ENCODE assay signal across 8 cellular contexts in the genomic region with DNA sequence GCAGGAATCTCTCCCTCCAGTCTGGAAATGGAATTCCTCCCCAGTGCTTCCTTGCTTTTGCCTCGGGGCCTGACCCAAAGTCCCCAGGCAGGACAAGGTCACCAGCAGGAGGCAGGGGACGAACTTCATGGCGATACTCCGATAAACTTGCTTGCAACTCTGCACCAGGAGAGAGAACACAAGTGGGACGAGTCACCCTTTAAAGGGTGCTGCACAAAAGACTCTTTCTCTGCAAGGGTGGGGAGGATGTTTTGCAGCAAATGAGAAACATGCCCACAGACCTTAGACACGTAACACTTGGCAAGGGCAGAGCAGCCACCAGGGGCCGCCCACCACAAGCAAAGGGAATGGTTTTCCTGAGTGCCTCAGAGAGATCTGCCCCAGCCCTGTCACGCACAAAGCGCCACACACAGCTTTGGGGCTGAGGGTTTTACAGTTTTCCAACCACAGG. TPM values are rescaled to one million over a fixed set of nuclear protein-coding genes. Genes with fewer than 3 reads are reported as not detected.
DNase-seq lines count a peak whose midpoint lies in the region; ATAC-seq, FAIRE-seq and TF ChIP-seq lines count a peak whose summit lies in the region.

A gene with protein sequence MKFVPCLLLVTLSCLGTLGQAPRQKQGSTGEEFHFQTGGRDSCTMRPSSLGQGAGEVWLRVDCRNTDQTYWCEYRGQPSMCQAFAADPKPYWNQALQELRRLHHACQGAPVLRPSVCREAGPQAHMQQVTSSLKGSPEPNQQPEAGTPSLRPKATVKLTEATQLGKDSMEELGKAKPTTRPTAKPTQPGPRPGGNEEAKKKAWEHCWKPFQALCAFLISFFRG (minus strand): TSS at position 175 of the 451 bp plus-strand sequence. CDS start 46 bp downstream, at position 129.

- H3K9me2 ChIP-seq in SU-DHL-6 (replicated peaks; ENCODE audit: insufficient read depth, low read length), result no peaks in the 10 kb centered on the region

- WGBS in HepG2 (ENCODE audit: low lambda C conversion rate), result 27% methylated on average over 3 of the region's 9 CpGs

- H3K4me3 ChIP-seq in SU-DHL-6 (ENCODE audit: insufficient read depth, low read length, poor library complexity, severe bottlenecking) (no peak within 1 kb of the TSS), HepG2 (replicated peaks in 1 of 3; ENCODE audit: insufficient read depth in 1 of 3, low read depth in 2 of 3, low read length in 3 of 3) (peak within 1 kb of the TSS in 1 of 3 experiments; percentile 13; a peak in 1 of 6 replicates)

- H3K9me3 ChIP-seq in SU-DHL-6 (ENCODE audit: insufficient read depth, low read length), result no peaks in the 10 kb centered on the region
- no peaks in the 10 kb centered on the region for H3K9me3 ChIP-seq in HepG2 (ENCODE audit: low read length)

- peak; percentile 37; the same call in 1 of the 2 replicates for TF ChIP-seq RAD21 in HepG2 (CRISPR knock-in tag; IDR thresholded peaks at IDR 0.05)

- intact Hi-C loops in HepG2 (cut with micrococcal nuclease; ENCODE audit: unreplicated experiment), result loop anchor here (1.0 kb wide), 1 partner anchor 38 kb away; no protein-coding TSS in a partner anchor

- in situ Hi-C loops in HepG2 (cut with HindIII; ENCODE audit: extremely low pct_ligation_motif_present, low pct_unique_long_range_greater_than_20kb), result loop anchor here (5.0 kb wide), 2 partner anchors 39 to 486 kb away; no protein-coding TSS in a partner anchor

- TF ChIP-seq EP300 in HepG2 (IDR thresholded peaks at IDR 0.05; ENCODE audit: low read depth in 2 of 2, low read length in 2 of 2) (no peak), HepG2 (CRISPR knock-in tag; IDR thresholded peaks at IDR 0.05; ENCODE audit: borderline replicate concordance) (no peak)

- H4K20me1 ChIP-seq in SU-DHL-6 (ENCODE audit: low read depth, low read length) (no peaks in the 10 kb centered on the region), HepG2 (ENCODE audit: insufficient read depth, low read length) (no peaks in the 10 kb centered on the region)

- POLR2A ChIA-PET in HepG2 (lab: Yijun Ruan, JAX), result no interaction called here

- H3K79me2 ChIP-seq in SU-DHL-6 (ENCODE audit: insufficient read depth, low read length), result no peaks in the 10 kb centered on the region
- H3K79me2 ChIP-seq in HepG2 (ENCODE audit: insufficient read depth, low read length), result no peaks in the 10 kb centered on the region

- H3F3A ChIP-seq in SU-DHL-6 (ENCODE audit: insufficient read depth), result no peaks in the 10 kb centered on the region

- no peaks in the 10 kb centered on the region for H3K36me3 ChIP-seq in SU-DHL-6 (ENCODE audit: low read length)
- H3K36me3 ChIP-seq in HepG2 (replicated peaks in 1 of 2; ENCODE audit: control insufficient read depth in 1 of 2, insufficient read depth in 2 of 2, low read length in 2 of 2), result no peaks in the 10 kb centered on the region

- DNase-seq in AG08396 (ENCODE audit: low spot score), result peak; percentile 48
- DNase-seq in astrocyte of the hippocampus (ENCODE audit: low read depth, low spot score), result peak; percentile 77
- peak; percentile 33 for DNase-seq in HepG2 (ENCODE audit: low spot score)
- peak; percentile 67 for DNase-seq in stimulated activated CD8-positive, alpha-beta memory T cell treated with anti-CD3 and anti-CD28 coated beads, Interleukin-4, amount 100 ng/mL, for 24 hours (ENCODE audit: low read depth)

- no peak within 1 kb of the TSS for H3K4me2 ChIP-seq in SU-DHL-6 (ENCODE audit: low read depth, low read length, poor library complexity, severe bottlenecking)
- H3K4me2 ChIP-seq in HepG2 (ENCODE audit: low read depth, low read length), result peak within 1 kb of the TSS; percentile 46

- H3K9ac ChIP-seq in SU-DHL-6 (ENCODE audit: low read length), result no peak within 1 kb of the TSS
- H3K9ac ChIP-seq in HepG2 (ENCODE audit: insufficient read depth, low read depth, low read length), result no peak within 1 kb of the TSS

- H2AFZ ChIP-seq in SU-DHL-6 (ENCODE audit: low read depth, low read length, severe bottlenecking) (no peak within 1 kb of the TSS), HepG2 (ENCODE audit: low read length) (peak within 1 kb of the TSS; percentile 10)

- TF ChIP-seq POLR2A in HepG2 (IDR thresholded peaks at IDR 0.05; ENCODE audit: insufficient read depth in 1 of 2, low read depth in 2 of 2, low read length in 2 of 2), result no peak

- no TSS peak for BruUV-seq in HepG2 (replicated peaks; lab: Mats Ljungman, UMichigan)

- TF ChIP-seq CTCF in SU-DHL-6 (IDR thresholded peaks at IDR 0.05; ENCODE audit: insufficient read depth, low read length, poor library complexity, severe bottlenecking), result peak; percentile 40
- TF ChIP-seq CTCF in HepG2 (CRISPR knock-in tag; IDR thresholded peaks at IDR 0.05), result peak; percentile 74

- H3K27ac ChIP-seq in SU-DHL-6 (ENCODE audit: low read depth, low read length) (no peak within 1 kb of the TSS), HepG2 (ENCODE audit: extremely low read length, insufficient read depth, low read length) (no peak within 1 kb of the TSS)

- no peak for FAIRE-seq in HepG2 (lab: Jason Lieb, UNC)

- CTCF ChIA-PET in HepG2 (lab: Yijun Ruan, JAX; ENCODE audit: low intra/inter-chr PET ratio, low total read pairs), result interaction anchor here (1.1 to 1.8 kb wide), 2 partner anchors 39 to 301 kb away, joined by 3 to 8 read pairs; no protein-coding TSS in a partner anchor

- peaks cover 6% of the 10 kb centered on the region; the same call in 1 of the 2 replicates for H3K4me1 ChIP-seq in HepG2 (ENCODE audit: insufficient read depth, low read length)

- ATAC-seq in GM18502 (IDR thresholded peaks at IDR 0.05; ENCODE audit: poor library complexity, unreplicated experiment), result peak; percentile 61
- peak; percentile 41 for ATAC-seq in HG03460 (IDR thresholded peaks at IDR 0.05; ENCODE audit: unreplicated experiment)
- ATAC-seq in HepG2, result peak; percentile 95
- ATAC-seq in GM18873 (IDR thresholded peaks at IDR 0.05; ENCODE audit: low FRiP score, unreplicated experiment), result no peak

- no peaks in the 10 kb centered on the region for H3K27me3 ChIP-seq in SU-DHL-6 (ENCODE audit: low read length)
- peaks cover 0 to 18% of the 10 kb centered on the region in 2 experiments; a peak in 2 of 5 replicates for H3K27me3 ChIP-seq in HepG2 (ENCODE audit: control insufficient read depth in 1 of 2, insufficient read depth in 2 of 2, low read length in 2 of 2)

TF ChIP-seq in HepG2, 621 proteins besides CTCF, POLR2A, EP300 and RAD21 (continues in another document):
- TF ChIP-seq, protein P1, sequence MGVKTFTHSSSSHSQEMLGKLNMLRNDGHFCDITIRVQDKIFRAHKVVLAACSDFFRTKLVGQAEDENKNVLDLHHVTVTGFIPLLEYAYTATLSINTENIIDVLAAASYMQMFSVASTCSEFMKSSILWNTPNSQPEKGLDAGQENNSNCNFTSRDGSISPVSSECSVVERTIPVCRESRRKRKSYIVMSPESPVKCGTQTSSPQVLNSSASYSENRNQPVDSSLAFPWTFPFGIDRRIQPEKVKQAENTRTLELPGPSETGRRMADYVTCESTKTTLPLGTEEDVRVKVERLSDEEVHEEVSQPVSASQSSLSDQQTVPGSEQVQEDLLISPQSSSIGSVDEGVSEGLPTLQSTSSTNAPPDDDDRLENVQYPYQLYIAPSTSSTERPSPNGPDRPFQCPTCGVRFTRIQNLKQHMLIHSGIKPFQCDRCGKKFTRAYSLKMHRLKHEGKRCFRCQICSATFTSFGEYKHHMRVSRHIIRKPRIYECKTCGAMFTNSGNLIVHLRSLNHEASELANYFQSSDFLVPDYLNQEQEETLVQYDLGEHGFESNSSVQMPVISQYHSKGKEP (CRISPR knock-in tag; IDR thresholded peaks at IDR 0.05), result no peak
- TF ChIP-seq STAG1 (CRISPR knock-in tag; IDR thresholded peaks at IDR 0.05), result peak; percentile 76
- no peak for TF ChIP-seq XBP1 (CRISPR knock-in tag; IDR thresholded peaks at IDR 0.05)
- no peak for TF ChIP-seq ZNF224 (CRISPR knock-in tag; IDR thresholded peaks at IDR 0.05)
- TF ChIP-seq ZNF788 (CRISPR knock-in tag; IDR thresholded peaks at IDR 0.05; ENCODE audit: borderline replicate concordance), result no peak
- TF ChIP-seq ZNF33A (CRISPR knock-in tag; IDR thresholded peaks at IDR 0.05; ENCODE audit: borderline replicate concordance), result no peak
- no peak for TF ChIP-seq RARG (CRISPR knock-in tag; IDR thresholded peaks at IDR 0.05; ENCODE audit: low read depth)
- TF ChIP-seq, protein P2, sequence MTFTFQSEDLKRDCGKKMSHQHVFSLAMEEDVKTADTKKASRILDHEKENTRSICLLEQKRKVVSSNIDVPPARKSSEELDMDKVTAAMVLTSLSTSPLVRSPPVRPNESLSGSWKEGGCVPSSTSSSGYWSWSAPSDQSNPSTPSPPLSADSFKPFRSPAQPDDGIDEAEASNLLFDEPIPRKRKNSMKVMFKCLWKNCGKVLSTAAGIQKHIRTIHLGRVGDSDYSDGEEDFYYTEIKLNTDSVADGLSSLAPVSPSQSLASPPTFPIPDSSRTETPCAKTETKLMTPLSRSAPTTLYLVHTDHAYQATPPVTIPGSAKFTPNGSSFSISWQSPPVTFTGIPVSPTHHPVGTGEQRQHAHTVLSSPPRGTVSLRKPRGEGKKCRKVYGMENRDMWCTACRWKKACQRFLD (CRISPR knock-in tag; IDR thresholded peaks at IDR 0.05; ENCODE audit: borderline replicate concordance), result no peak
- 0 out of 2 replicates have a peak, but pooled peaks have one; percentile 25 for TF ChIP-seq ZMYM4 (CRISPR knock-in tag; IDR thresholded peaks at IDR 0.05)

RNA-seq across cellular contexts. Expression of the gene that starts here (rescaled TPM):
- total RNA-seq in HepG2 (2016; rRNA removed; fragmentation: Illumina TruSeq; extraction: Trizol), result not detected in 2 replicates
- not detected in 2 replicates for total RNA-seq in HepG2 (2016; cell fraction: cytosol; rRNA removed; fragmentation: Illumina TruSeq; extraction: Trizol; ENCODE audit: low read depth)
- not detected in 2 replicates for total RNA-seq in HepG2 (2016; cell fraction: insoluble cytoplasmic fraction; rRNA removed; fragmentation: Illumina TruSeq; extraction: Trizol)
- not detected in 2 replicates for total RNA-seq in HepG2 (2016; cell fraction: membrane; rRNA removed; fragmentation: Illumina TruSeq; extraction: Trizol)
- total RNA-seq in HepG2 (2016; cell fraction: nucleus; rRNA removed; fragmentation: Illumina TruSeq; extraction: Trizol), result not detected in 2 replicates
- polyA plus RNA-seq in HepG2 (2011; rRNA removed), result not detected in 2 replicates
- polyA plus RNA-seq in HepG2 (2011; cell fraction: cytosol; rRNA removed), result 0.08 TPM in 1 of 2 replicates, not detected in the other
- not detected in 2 replicates for polyA plus RNA-seq in HepG2 (2011; cell fraction: nucleus; rRNA removed)
- not detected in 2 replicates for polyA plus RNA-seq in HepG2 (2012)
- polyA plus RNA-seq in HepG2 (2016; cell fraction: cytosol; fragmentation: Illumina TruSeq; extraction: Trizol; ENCODE audit: low read depth), result not detected in 2 replicates
- polyA plus RNA-seq in HepG2 (2016; cell fraction: insoluble cytoplasmic fraction; fragmentation: Illumina TruSeq; extraction: Trizol; ENCODE audit: low read depth), result not detected in 2 replicates
- not detected in 2 replicates for polyA plus RNA-seq in HepG2 (2016; cell fraction: membrane; fragmentation: Illumina TruSeq; extraction: Trizol; ENCODE audit: low read depth)
- polyA plus RNA-seq in HepG2 (2016; cell fraction: nucleus; fragmentation: Illumina TruSeq; extraction: Trizol; ENCODE audit: insufficient read depth, low read depth), result not detected in 2 replicates
- polyA minus RNA-seq in HepG2 (2011; rRNA and poly(A)+ RNA removed; ENCODE audit: low replicate concordance), result 0.20 TPM in 1 of 2 replicates, not detected in the other
- not detected in 2 replicates for polyA minus RNA-seq in HepG2 (2011; cell fraction: cytosol; rRNA and poly(A)+ RNA removed)
- polyA minus RNA-seq in HepG2 (2011; cell fraction: nucleus; rRNA and poly(A)+ RNA removed), result not detected in 2 replicates

Comparison
In these comparisons a context has a peak if more than half of its experiments do, and no peak if none do; other contexts are left out.
1. Peak in DNase-seq, ATAC-seq and H3K4me2 ChIP-seq in HepG2; RNA of the gene not detected or under 1 TPM.